Comparison of ENCODE assay signal across 34 cellular contexts in the genomic region with DNA sequence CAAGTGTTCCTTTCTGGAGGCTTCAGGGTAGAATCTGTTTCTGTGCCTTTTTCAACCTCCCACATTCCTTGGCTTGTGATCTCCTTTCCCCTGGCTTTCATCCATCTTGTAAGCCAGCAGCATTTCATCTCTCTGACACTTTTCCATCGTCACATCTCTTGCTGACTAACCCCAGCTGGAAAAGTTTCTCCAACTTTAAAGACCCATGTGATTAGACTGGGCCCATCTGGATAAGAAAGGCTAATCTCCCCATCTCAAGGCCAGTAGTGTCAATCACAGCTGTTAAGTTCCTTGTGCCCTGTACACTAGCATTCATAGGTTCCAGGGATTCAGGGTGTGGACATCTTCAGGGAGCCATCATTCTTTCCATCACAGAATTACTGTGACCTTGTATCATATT.
DNase-seq lines count a peak whose midpoint lies in the region; ATAC-seq and TF ChIP-seq lines count a peak whose summit lies in the region.
"Had no signal": no experiment of that assay in that cellular context is flagged by ENCODE, and none has a peak within 500 bp of the region (broad histone marks: within the 10 kb centered on the region; RNA-seq: fewer than 3 reads in every experiment).

No MANE protein-coding gene starts in this region.

- H3K27me3 Mint-ChIP-seq in MCF 10A (ENCODE audit: insufficient read depth, unreplicated experiment) (no peaks in the 10 kb centered on the region), natural killer cell (ENCODE audit: low read depth in 2 of 2) (no peaks in the 10 kb centered on the region)
- no peaks in the 10 kb centered on the region for H3K27me3 Mint-ChIP-seq in natural killer cell treated with Interleukin-12 subunit alpha and Interleukin-12 subunit beta and Interleukin-15 and Interleukin-18, amount 100 ng/mL, for 72 hours
- H3K27me3 Mint-ChIP-seq: activated naive CD8-positive, alpha-beta T cell; CD4-positive, alpha-beta T cell had no signal

- DNase-seq in MCF 10A (ENCODE audit: unreplicated experiment) (peak; percentile 27), breast epithelium (ENCODE audit: low spot score in 2 of 2) (no peak), astrocyte of the hippocampus (ENCODE audit: low read depth, low spot score) (peak; percentile 20), fibroblast of the conjunctiva (ENCODE audit: low read depth) (peak; percentile 29), stromal cell of bone marrow (ENCODE audit: low read depth) (peak; percentile 28), natural killer cell (no peak)
- DNase-seq in natural killer cell treated with Interleukin-12 subunit alpha and Interleukin-12 subunit beta and Interleukin-15 and Interleukin-18, amount 100 ng/mL, for 72 hours (ENCODE audit: low spot score), result no peak
- DNase-seq: 8988T; activated CD4-positive, alpha-beta T cell treated with anti-CD3 and anti-CD28 coated beads for 48 hours; activated effector memory CD4-positive, alpha-beta T cell treated with Interleukin-2 at 50 U/mL for 16 hours; AML-193; anterior cingulate cortex; CD4-positive, alpha-beta T cell; central memory CD4-positive, alpha-beta T cell; erythroblast; hippocampal formation; left cardiac atrium; NCI-H1417; NCI-H2029 treated with DMSO at 0.1 percent for 48 hours; right cardiac atrium; SHP77; spleen; stimulated activated CD4-positive, alpha-beta T cell treated with anti-CD3 and anti-CD28 coated beads, Interleukin-2, amount 100 ng/mL, for 24 hours; stimulated activated naive CD8-positive, alpha-beta T cell treated with anti-CD3 and anti-CD28 coated beads, Interleukin-15, Interleukin-2, amounts not matched to agents 100 U/mL and 50 U/mL, for 24 hours; SW 1271; T-helper 9 cell; testis had no signal

- no peak overlapping the region for H3K27ac ChIP-seq in breast epithelium
- H3K27ac ChIP-seq: KMS-11, neural progenitor cell, spleen, testis had no signal

- no peaks in the 10 kb centered on the region for H3K4me1 ChIP-seq in breast epithelium
- H3K4me1 ChIP-seq: neural progenitor cell, testis had no signal

- CTCF ChIA-PET in MCF 10A (lab: Yijun Ruan, JAX), result no interaction called here

- no peak for TF ChIP-seq POLR2A in breast epithelium (IDR thresholded peaks at IDR 0.05)

- no peaks in the 10 kb centered on the region for H3K36me3 ChIP-seq in breast epithelium
- H3K36me3 ChIP-seq: neural progenitor cell, spleen had no signal

- intact Hi-C loops in MCF 10A (cut with micrococcal nuclease), result no loop called here
- intact Hi-C loops in breast epithelium (cut with DNase I; ENCODE audit: low total_unique reads), result no loop called here
- intact Hi-C loops in natural killer cell (cut with micrococcal nuclease), result no loop called here

- H3K27me3 ChIP-seq in breast epithelium, result no peaks in the 10 kb centered on the region
- H3K27me3 ChIP-seq: neural progenitor cell, spleen, testis had no signal

- POLR2A ChIA-PET in MCF 10A (lab: Yijun Ruan, JAX), result no interaction called here

- peaks cover 9% of the 10 kb centered on the region for H3K4me1 Mint-ChIP-seq in MCF 10A (ENCODE audit: insufficient read depth, unreplicated experiment)
- H3K4me1 Mint-ChIP-seq in natural killer cell, result no peaks in the 10 kb centered on the region
- no peaks in the 10 kb centered on the region for H3K4me1 Mint-ChIP-seq in natural killer cell treated with Interleukin-12 subunit alpha and Interleukin-12 subunit beta and Interleukin-15 and Interleukin-18, amount 100 ng/mL, for 72 hours (ENCODE audit: low read depth in 2 of 2)
- H3K4me1 Mint-ChIP-seq: memory B cell, neural progenitor cell had no signal

- H3K4me3 ChIP-seq in breast epithelium, result no peak overlapping the region
- H3K4me3 ChIP-seq: neural progenitor cell, spleen, testis had no signal

- H3K36me3 Mint-ChIP-seq in MCF 10A (ENCODE audit: insufficient read depth, unreplicated experiment), result no peaks in the 10 kb centered on the region
- no peaks in the 10 kb centered on the region for H3K36me3 Mint-ChIP-seq in natural killer cell
- no peaks in the 10 kb centered on the region for H3K36me3 Mint-ChIP-seq in natural killer cell treated with Interleukin-12 subunit alpha and Interleukin-12 subunit beta and Interleukin-15 and Interleukin-18, amount 100 ng/mL, for 72 hours
- H3K36me3 Mint-ChIP-seq: activated naive CD8-positive, alpha-beta T cell; memory B cell; neural progenitor cell had no signal

- TF ChIP-seq CTCF in MCF 10A (IDR thresholded peaks at IDR 0.05; ENCODE audit: unreplicated experiment) (no peak), breast epithelium (IDR thresholded peaks at IDR 0.05) (no peak), natural killer cell (IDR thresholded peaks at IDR 0.05) (no peak)

- ATAC-seq in natural killer cell (no peak), GM18909 (IDR thresholded peaks at IDR 0.05; ENCODE audit: poor library complexity, unreplicated experiment) (no peak)
- ATAC-seq in natural killer cell treated with Interleukin-12 subunit alpha and Interleukin-12 subunit beta and Interleukin-15 and Interleukin-18, amount 100 ng/mL, for 72 hours, result no peak
- ATAC-seq: HCT116; left cardiac atrium; Panc1; right cardiac atrium; stimulated activated naive CD8-positive, alpha-beta T cell treated with anti-CD3 and anti-CD28 coated beads, Interleukin-15, Interleukin-2, amounts not matched to agents 100 U/mL and 50 U/mL, for 24 hours had no signal

- H3K4me3 Mint-ChIP-seq in MCF 10A (ENCODE audit: unreplicated experiment), result no peak overlapping the region
- H3K4me3 Mint-ChIP-seq in natural killer cell, result no peak overlapping the region
- H3K4me3 Mint-ChIP-seq in natural killer cell treated with Interleukin-12 subunit alpha and Interleukin-12 subunit beta and Interleukin-15 and Interleukin-18, amount 100 ng/mL, for 72 hours, result no peak overlapping the region
- H3K4me3 Mint-ChIP-seq: activated naive CD8-positive, alpha-beta T cell; CD4-positive, alpha-beta T cell; memory B cell; neural progenitor cell had no signal

- BruUV-seq in MCF 10A (replicated peaks; lab: Mats Ljungman, UMichigan), result no TSS peak

- H3K27ac Mint-ChIP-seq in MCF 10A (ENCODE audit: low read depth, unreplicated experiment) (no peak overlapping the region), natural killer cell (no peak overlapping the region)
- no peak overlapping the region for H3K27ac Mint-ChIP-seq in natural killer cell treated with Interleukin-12 subunit alpha and Interleukin-12 subunit beta and Interleukin-15 and Interleukin-18, amount 100 ng/mL, for 72 hours
- H3K27ac Mint-ChIP-seq: activated naive CD8-positive, alpha-beta T cell; CD4-positive, alpha-beta T cell; memory B cell; neural progenitor cell had no signal

- no peaks in the 10 kb centered on the region for H3K9me3 ChIP-seq in breast epithelium
- H3K9me3 ChIP-seq: spleen, testis had no signal

- peaks cover 8% of the 10 kb centered on the region for H3K9me3 Mint-ChIP-seq in MCF 10A (ENCODE audit: unreplicated experiment)
- peaks cover 8 to 14% of the 10 kb centered on the region in 2 donors for H3K9me3 Mint-ChIP-seq in natural killer cell
- peaks cover 11% of the 10 kb centered on the region for H3K9me3 Mint-ChIP-seq in natural killer cell treated with Interleukin-12 subunit alpha and Interleukin-12 subunit beta and Interleukin-15 and Interleukin-18, amount 100 ng/mL, for 72 hours
- H3K9me3 Mint-ChIP-seq: CD4-positive, alpha-beta T cell; memory B cell had no signal

Comparison
In these comparisons a context has a peak if more than half of its experiments do, and no peak if none do; other contexts are left out.
1. DNase-seq: peak in MCF 10A (single experiment), astrocyte of the hippocampus (single experiment), fibroblast of the conjunctiva (single experiment) and stromal cell of bone marrow (single experiment); none in breast epithelium (0 of 2), natural killer cell (single experiment) and natural killer cell treated with Interleukin-12 subunit alpha and Interleukin-12 subunit beta and Interleukin-15 and Interleukin-18, amount 100 ng/mL, for 72 hours (single experiment).